8 cellular contexts compared by ENCODE assay signal in the genomic region with DNA sequence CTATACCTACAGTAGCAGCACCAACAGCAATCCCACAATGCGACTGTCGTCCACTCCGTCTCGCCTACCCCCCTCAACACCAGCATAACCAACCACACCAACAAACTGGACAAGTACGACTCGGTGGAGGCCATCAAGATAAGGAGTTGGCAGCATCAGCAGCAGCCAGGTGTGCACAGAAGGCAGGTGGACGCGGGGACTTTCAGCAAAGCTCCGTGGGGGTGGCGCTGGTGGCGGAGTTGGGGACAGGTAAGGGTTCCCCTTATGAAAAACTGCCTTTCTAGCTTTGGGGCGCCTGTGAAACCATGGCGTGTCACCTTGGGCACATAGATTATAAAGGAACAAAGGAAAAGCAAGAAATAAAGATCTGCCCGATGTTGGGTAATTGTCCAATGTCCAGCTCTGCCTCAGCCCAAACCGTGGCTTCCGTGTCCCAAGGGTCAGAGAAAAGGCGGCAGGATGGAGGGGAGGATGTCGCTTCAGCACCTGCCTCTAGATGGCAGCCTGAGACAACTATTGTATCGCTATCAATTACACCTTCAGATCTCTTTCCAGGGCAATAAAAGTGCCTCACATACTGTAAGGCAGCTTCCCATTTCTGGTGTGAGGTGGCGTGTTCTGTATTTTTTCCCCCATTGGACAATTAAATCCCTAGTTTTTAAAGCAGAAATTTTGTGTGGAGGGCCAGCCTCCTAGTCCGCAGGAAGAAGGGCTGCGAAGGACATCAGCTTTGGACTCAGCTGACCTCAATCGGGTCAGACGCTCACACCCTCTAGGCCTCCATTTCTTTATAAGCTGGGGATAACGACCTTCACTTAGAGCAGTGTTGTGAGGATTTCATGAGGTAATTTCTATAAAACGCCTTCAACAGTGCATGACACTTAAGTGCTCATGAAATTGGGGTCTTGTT. TPM values are rescaled to one million over a fixed set of nuclear protein-coding genes. Genes with fewer than 3 reads are reported as not detected.
DNase-seq lines count a peak whose midpoint lies in the region; ATAC-seq and TF ChIP-seq lines count a peak whose summit lies in the region.

No MANE protein-coding gene starts in this region.

- intact Hi-C loops in heart right ventricle (cut with DNase I): loop anchor here in 2 of 10 donors (5.0 to 10.0 kb wide), 2 partner anchors 1277 to 1285 kb away; no protein-coding TSS in a partner anchor

- WGBS in heart right ventricle, 2 donors: 53 to 58% methylated on average over 26 of the region's 26 CpGs

- peaks cover 0 to 10% (median 0%) of the 10 kb centered on the region in 11 donors for H3K9me3 ChIP-seq in heart right ventricle

- H3K4me3 ChIP-seq in heart right ventricle: no peak overlapping the region
- no peak overlapping the region for H3K4me3 ChIP-seq in retinal pigment epithelial cell (ENCODE audit: low read length)

- H3K4me3 Mint-ChIP-seq in activated naive CD8-positive, alpha-beta T cell treated with anti-CD3 and anti-CD28 coated beads for 36 hours: no peak overlapping the region
- H3K4me3 Mint-ChIP-seq in immature natural killer cell: no peak overlapping the region

- TF ChIP-seq RAD21 in Ishikawa (IDR thresholded peaks at IDR 0.05; ENCODE audit: low read depth): peak; percentile 88

- TF ChIP-seq CTCF in heart right ventricle (IDR thresholded peaks at IDR 0.05) (peak; percentile 27 to 77 (median 73)), retinal pigment epithelial cell (conservative IDR thresholded peaks at IDR 0.05; ENCODE audit: low read depth, low read length) (peak; percentile 82)

- no peaks in the 10 kb centered on the region for H3K4me1 Mint-ChIP-seq in activated naive CD8-positive, alpha-beta T cell treated with anti-CD3 and anti-CD28 coated beads for 36 hours
- no peaks in the 10 kb centered on the region for H3K4me1 Mint-ChIP-seq in immature natural killer cell

- peak; percentile 79 for ATAC-seq in GM21619 (IDR thresholded peaks at IDR 0.05; ENCODE audit: unreplicated experiment)
- ATAC-seq in heart right ventricle: peak in 7 of 8 donors; percentile 52 to 84 (median 68)

- peaks cover 0 to 20% (median 6%) of the 10 kb centered on the region in 7 donors for H3K27me3 ChIP-seq in heart right ventricle

- H3K36me3 ChIP-seq in heart right ventricle: no peaks in the 10 kb centered on the region

- TF ChIP-seq EP300 in Ishikawa (IDR thresholded peaks at IDR 0.05; ENCODE audit: borderline replicate concordance): no peak

- peak; percentile 74 for DNase-seq in ELR (ENCODE audit: low read depth)
- peak; percentile 86 for DNase-seq in NOMO-1 treated with DMSO at 0.1 percent for 48 hours (lab: John Stamatoyannopoulos, UW; ENCODE audit: unreplicated experiment)
- DNase-seq in activated naive CD8-positive, alpha-beta T cell treated with anti-CD3 and anti-CD28 coated beads for 36 hours: peak; percentile 21
- DNase-seq in heart right ventricle: peak; percentile 17 to 21
- no peak for DNase-seq in retinal pigment epithelial cell (ENCODE audit: low read depth)
- no peak for DNase-seq in immature natural killer cell

- H3K9me3 Mint-ChIP-seq in activated naive CD8-positive, alpha-beta T cell treated with anti-CD3 and anti-CD28 coated beads for 36 hours: no peaks in the 10 kb centered on the region
- H3K9me3 Mint-ChIP-seq in immature natural killer cell: peaks cover 0 to 2% (median 0%) of the 10 kb centered on the region in 6 donors

- H3K27ac Mint-ChIP-seq in activated naive CD8-positive, alpha-beta T cell treated with anti-CD3 and anti-CD28 coated beads for 36 hours: no peak overlapping the region
- H3K27ac Mint-ChIP-seq in immature natural killer cell: no peak overlapping the region

- no peaks in the 10 kb centered on the region for H3K36me3 Mint-ChIP-seq in activated naive CD8-positive, alpha-beta T cell treated with anti-CD3 and anti-CD28 coated beads for 36 hours
- no peaks in the 10 kb centered on the region for H3K36me3 Mint-ChIP-seq in immature natural killer cell

- H3K4me1 ChIP-seq in heart right ventricle: no peaks in the 10 kb centered on the region

- no peak overlapping the region for H3K27ac ChIP-seq in heart right ventricle

- peaks cover 20% of the 10 kb centered on the region for H3K27me3 Mint-ChIP-seq in activated naive CD8-positive, alpha-beta T cell treated with anti-CD3 and anti-CD28 coated beads for 36 hours
- peaks cover 0 to 5% (median 2%) of the 10 kb centered on the region in 3 donors for H3K27me3 Mint-ChIP-seq in immature natural killer cell (ENCODE audit: low read depth in 3 of 3)

TF ChIP-seq in Ishikawa, 13 proteins besides CTCF, POLR2A, EP300 and RAD21:
- no peak for TF ChIP-seq TEAD4 (IDR thresholded peaks at IDR 0.05)
- no peak for TF ChIP-seq MAX (IDR thresholded peaks at IDR 0.05)
- TF ChIP-seq, protein P1, sequence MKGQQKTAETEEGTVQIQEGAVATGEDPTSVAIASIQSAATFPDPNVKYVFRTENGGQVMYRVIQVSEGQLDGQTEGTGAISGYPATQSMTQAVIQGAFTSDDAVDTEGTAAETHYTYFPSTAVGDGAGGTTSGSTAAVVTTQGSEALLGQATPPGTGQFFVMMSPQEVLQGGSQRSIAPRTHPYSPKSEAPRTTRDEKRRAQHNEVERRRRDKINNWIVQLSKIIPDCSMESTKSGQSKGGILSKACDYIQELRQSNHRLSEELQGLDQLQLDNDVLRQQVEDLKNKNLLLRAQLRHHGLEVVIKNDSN (IDR thresholded peaks at IDR 0.05): no peak
- TF ChIP-seq TCF12 (IDR thresholded peaks at IDR 0.05; ENCODE audit: low read depth): no peak
- no peak for TF ChIP-seq EGR1 (IDR thresholded peaks at IDR 0.05)
- no peak for TF ChIP-seq YY1 (IDR thresholded peaks at IDR 0.05; ENCODE audit: low read depth)
- no peak for TF ChIP-seq FOXM1 (IDR thresholded peaks at IDR 0.05; ENCODE audit: borderline replicate concordance, low read depth)

RNA-seq across cellular contexts. Expression of gene MTRR, which starts 58.8 kb away (rescaled TPM):
- total RNA-seq in activated naive CD8-positive, alpha-beta T cell treated with anti-CD3 and anti-CD28 coated beads for 36 hours: 10 to 100 TPM; 54.1 to 67.2 TPM
- 10 to 100 TPM; 25.9 to 39.6 (median 30.2) TPM for total RNA-seq in heart right ventricle
- polyA plus RNA-seq in heart right ventricle (10 to 100 TPM; 11.8 to 12.4 TPM), immature natural killer cell (10 to 100 TPM; 23.2 to 58.6 (median 33.3) TPM)

RNA-seq across cellular contexts. Expression of gene FASTKD3, which starts 58.9 kb away (rescaled TPM):
- 10 to 100 TPM; 23.3 to 23.6 TPM for total RNA-seq in activated naive CD8-positive, alpha-beta T cell treated with anti-CD3 and anti-CD28 coated beads for 36 hours
- total RNA-seq in heart right ventricle: 1 to 10 TPM; 3.1 to 5.8 (median 5.0) TPM
- polyA plus RNA-seq in heart right ventricle (10 to 100 TPM in 1 of 2 donors, 1 to 10 TPM in 1; 5.2 to 24.7 TPM), immature natural killer cell (10 to 100 TPM; 11.7 to 13.9 (median 12.5) TPM)

Comparison
In these comparisons a context has a peak if more than half of its experiments do, and no peak if none do; other contexts are left out.
1. DNase-seq: peak in ELR (single experiment), NOMO-1 treated with DMSO at 0.1 percent for 48 hours (single experiment), activated naive CD8-positive, alpha-beta T cell treated with anti-CD3 and anti-CD28 coated beads for 36 hours (single experiment) and heart right ventricle (2 of 2); none in retinal pigment epithelial cell (single experiment) and immature natural killer cell (0 of 3).